Comparison of ENCODE assay signal across 43 cellular contexts in genomic region chr1:170122366-170122765, GRCh38. TPM values are rescaled to one million over a fixed set of nuclear protein-coding genes. Genes with fewer than 3 reads are reported as not detected.
"Had no signal": no experiment of that assay in that cellular context is flagged by ENCODE, and none has a peak within 500 bp of the region (broad histone marks: within the 10 kb centered on the region; RNA-seq: fewer than 3 reads in every experiment).

No MANE protein-coding gene starts in this region.

- H3K9me3 ChIP-seq: adrenal gland, ascending aorta, body of pancreas, breast epithelium had no signal

- H3K4me3 Mint-ChIP-seq: activated naive CD4-positive, alpha-beta T cell treated with anti-CD3 and anti-CD28 coated beads for 36 hours; activated naive CD4-positive, alpha-beta T cell treated with anti-CD3 and anti-CD28 coated beads, Interleukin-2, amount 10 ng/mL, durations not matched to agents 7 days and 5 days; activated naive CD4-positive, alpha-beta T cell treated with anti-CD3 and anti-CD28 coated beads, Interleukin-2, amount 50 U/mL, for 24 hours; activated naive CD8-positive, alpha-beta T cell; activated naive CD8-positive, alpha-beta T cell treated with anti-CD3 and anti-CD28 coated beads for 36 hours; activated naive CD8-positive, alpha-beta T cell treated with anti-CD3 and anti-CD28 coated beads, Interleukin-2, amount 10 ng/mL, durations not matched to agents 7 days and 5 days; activated naive CD8-positive, alpha-beta T cell treated with anti-CD3 and anti-CD28 coated beads, Interleukin-2, amount 50 U/mL, for 24 hours; activated T-cell treated with anti-CD3 and anti-CD28 coated beads, Interleukin-2, amount 50 U/mL, for 24 hours; activated T-cell treated with anti-CD3 and anti-CD28 coated beads, Interleukin-2, amount 50 U/mL, for 4 hours; activated T-cell treated with anti-CD3 and anti-CD28 coated beads, Interleukin-2, amount 50 U/mL, for 72 hours; activated T-helper 1 cell treated with anti-CD3 and anti-CD28 coated beads, Interleukin-12 subunit alpha, Interleukin-12 subunit beta, Interleukin-2, Interleukin-4 antibody, amounts not matched to agents 30 ng/mL and 10 ng/mL and 1 ng/mL, durations not matched to agents 14 hours and 24 hours and 36 hours; activated T-helper 17 cell treated with anti-CD3 and anti-CD28 coated beads, Interleukin-2, amount 50 U/mL, for 72 hours; brain; central memory CD8-positive, alpha-beta T cell had no signal

- H3K27ac Mint-ChIP-seq: activated naive CD4-positive, alpha-beta T cell treated with anti-CD3 and anti-CD28 coated beads for 36 hours; activated naive CD4-positive, alpha-beta T cell treated with anti-CD3 and anti-CD28 coated beads, Interleukin-2, amount 10 ng/mL, durations not matched to agents 7 days and 5 days; activated naive CD4-positive, alpha-beta T cell treated with anti-CD3 and anti-CD28 coated beads, Interleukin-2, amount 50 U/mL, for 24 hours; activated naive CD4-positive, alpha-beta T cell treated with anti-CD3 and anti-CD28 coated beads, Interleukin-2, amount 50 U/mL, for 72 hours; activated naive CD8-positive, alpha-beta T cell; activated naive CD8-positive, alpha-beta T cell treated with anti-CD3 and anti-CD28 coated beads for 36 hours; activated naive CD8-positive, alpha-beta T cell treated with anti-CD3 and anti-CD28 coated beads, Interleukin-2, amount 10 ng/mL, durations not matched to agents 7 days and 5 days; activated naive CD8-positive, alpha-beta T cell treated with anti-CD3 and anti-CD28 coated beads, Interleukin-2, amount 50 U/mL, for 24 hours; activated T-cell treated with anti-CD3 and anti-CD28 coated beads, Interleukin-2, amount 50 U/mL, for 24 hours; activated T-cell treated with anti-CD3 and anti-CD28 coated beads, Interleukin-2, amount 50 U/mL, for 72 hours; activated T-helper 1 cell treated with anti-CD3 and anti-CD28 coated beads, Interleukin-12 subunit alpha, Interleukin-12 subunit beta, Interleukin-2, Interleukin-4 antibody, amounts not matched to agents 30 ng/mL and 10 ng/mL and 1 ng/mL, durations not matched to agents 14 hours and 24 hours and 36 hours; activated T-helper 17 cell treated with anti-CD3 and anti-CD28 coated beads, Interleukin-2, amount 50 U/mL, for 72 hours; activated T-helper 2 cell treated with anti-CD3 and anti-CD28 coated beads, Interferon-gamma antibody, Interleukin-2, Interleukin-4, amounts not matched to agents 10 μg/mL and 5 μg/mL and 100 μg/mL, durations not matched to agents 14 hours and 24 hours and 36 hours; brain had no signal

- DNase-seq: activated effector memory CD4-positive, alpha-beta T cell treated with anti-CD3 and anti-CD28 coated beads, Interleukin-2, amount 50 U/mL, for 16 hours; activated effector memory CD4-positive, alpha-beta T cell treated with Interleukin-2 at 50 U/mL for 16 hours; activated gamma-delta T cell; activated gamma-delta T cell treated with Interleukin-2 at 50 U/mL for 16 hours; activated naive CD4-positive, alpha-beta T cell; activated naive CD4-positive, alpha-beta T cell treated with anti-CD3 and anti-CD28 coated beads for 36 hours; activated naive CD4-positive, alpha-beta T cell treated with anti-CD3 and anti-CD28 coated beads, Interleukin-2, amount 10 ng/mL, durations not matched to agents 7 days and 5 days; activated naive CD4-positive, alpha-beta T cell treated with anti-CD3 and anti-CD28 coated beads, Interleukin-2, amount 50 U/mL, for 16 hours; activated naive CD4-positive, alpha-beta T cell treated with Interleukin-2 at 50 U/mL for 16 hours; activated naive CD8-positive, alpha-beta T cell treated with anti-CD3 and anti-CD28 coated beads for 36 hours; activated naive CD8-positive, alpha-beta T cell treated with anti-CD3 and anti-CD28 coated beads, Interleukin-2, amount 10 ng/mL, durations not matched to agents 7 days and 5 days; activated naive CD8-positive, alpha-beta T cell treated with anti-CD3 and anti-CD28 coated beads, Interleukin-2, amount 50 U/mL, for 24 hours; activated T-cell treated with anti-CD3 and anti-CD28 coated beads, Interleukin-2, amount 50 U/mL, for 1 hour; activated T-cell treated with anti-CD3 and anti-CD28 coated beads, Interleukin-2, amount 50 U/mL, for 24 hours; activated T-cell treated with anti-CD3 and anti-CD28 coated beads, Interleukin-2, amount 50 U/mL, for 4 hours; activated T-cell treated with anti-CD3 and anti-CD28 coated beads, Interleukin-2, amount 50 U/mL, for 48 hours; activated T-cell treated with anti-CD3 and anti-CD28 coated beads, Interleukin-2, amount 50 U/mL, for 72 hours; adrenal gland; amniotic stem cell; amygdala; anterior cingulate cortex; aorta; body of pancreas; brain microvascular endothelial cell; caudate nucleus; central memory CD4-positive, alpha-beta T cell; cerebellar nuclear complex had no signal

- H3K4me1 ChIP-seq: adrenal gland, ascending aorta, body of pancreas, breast epithelium had no signal

- ATAC-seq: activated naive CD4-positive, alpha-beta T cell treated with anti-CD3 and anti-CD28 coated beads, Interleukin-2, amount 50 U/mL, for 72 hours; activated naive CD8-positive, alpha-beta T cell treated with anti-CD3 and anti-CD28 coated beads, Interleukin-2, amount 50 U/mL, for 24 hours; activated T-cell treated with anti-CD3 and anti-CD28 coated beads, Interleukin-2, amount 50 U/mL, for 4 hours; activated T-cell treated with anti-CD3 and anti-CD28 coated beads, Interleukin-2, amount 50 U/mL, for 72 hours; activated T-helper 17 cell treated with anti-CD3 and anti-CD28 coated beads, Interleukin-2, amount 50 U/mL, for 72 hours; body of pancreas had no signal

- H3K27ac ChIP-seq: adrenal gland, ascending aorta, body of pancreas, brain microvascular endothelial cell, breast epithelium, cardiac muscle cell had no signal

- H3K36me3 Mint-ChIP-seq: activated naive CD4-positive, alpha-beta T cell treated with anti-CD3 and anti-CD28 coated beads, Interleukin-2, amount 10 ng/mL, durations not matched to agents 7 days and 5 days; activated naive CD4-positive, alpha-beta T cell treated with anti-CD3 and anti-CD28 coated beads, Interleukin-2, amount 50 U/mL, for 24 hours; activated naive CD8-positive, alpha-beta T cell treated with anti-CD3 and anti-CD28 coated beads for 36 hours; activated naive CD8-positive, alpha-beta T cell treated with anti-CD3 and anti-CD28 coated beads, Interleukin-2, amount 10 ng/mL, durations not matched to agents 7 days and 5 days; brain had no signal

- H3K9me3 Mint-ChIP-seq: activated naive CD8-positive, alpha-beta T cell treated with anti-CD3 and anti-CD28 coated beads, Interleukin-2, amount 10 ng/mL, durations not matched to agents 7 days and 5 days; activated T-helper 1 cell treated with anti-CD3 and anti-CD28 coated beads, Interleukin-12 subunit alpha, Interleukin-12 subunit beta, Interleukin-2, Interleukin-4 antibody, amounts not matched to agents 30 ng/mL and 10 ng/mL and 1 ng/mL, durations not matched to agents 14 hours and 24 hours and 36 hours had no signal

- H3K4me1 Mint-ChIP-seq: activated naive CD4-positive, alpha-beta T cell treated with anti-CD3 and anti-CD28 coated beads, Interleukin-2, amount 10 ng/mL, durations not matched to agents 7 days and 5 days; activated naive CD4-positive, alpha-beta T cell treated with anti-CD3 and anti-CD28 coated beads, Interleukin-2, amount 50 U/mL, for 24 hours; activated naive CD8-positive, alpha-beta T cell treated with anti-CD3 and anti-CD28 coated beads, Interleukin-2, amount 10 ng/mL, durations not matched to agents 7 days and 5 days; activated naive CD8-positive, alpha-beta T cell treated with anti-CD3 and anti-CD28 coated beads, Interleukin-2, amount 50 U/mL, for 24 hours; activated T-helper 17 cell treated with anti-CD3 and anti-CD28 coated beads, Interleukin-2, amount 50 U/mL, for 72 hours; central memory CD8-positive, alpha-beta T cell had no signal

- H3K36me3 ChIP-seq: adrenal gland, ascending aorta, brain microvascular endothelial cell, breast epithelium, cardiac muscle cell had no signal

- H3K4me3 ChIP-seq: adrenal gland, ascending aorta, body of pancreas, breast epithelium, cardiac muscle cell had no signal

- FAIRE-seq: astrocyte, bronchial epithelial cell had no signal

- H3K27me3 ChIP-seq: adrenal gland, ascending aorta, body of pancreas, brain microvascular endothelial cell, breast epithelium, cardiac muscle cell had no signal

RNA-seq across cellular contexts. Expression of gene NTMT2, which starts 23.4 kb away (rescaled TPM):
- total RNA-seq: activated naive CD4-positive, alpha-beta T cell treated with anti-CD3 and anti-CD28 coated beads for 36 hours; activated naive CD4-positive, alpha-beta T cell treated with anti-CD3 and anti-CD28 coated beads, Interleukin-2, amount 50 U/mL, for 72 hours; activated naive CD8-positive, alpha-beta T cell treated with anti-CD3 and anti-CD28 coated beads for 36 hours; activated naive CD8-positive, alpha-beta T cell treated with anti-CD3 and anti-CD28 coated beads, Interleukin-2, amount 10 ng/mL, durations not matched to agents 7 days and 5 days; activated T-cell treated with anti-CD3 and anti-CD28 coated beads, Interleukin-2, amount 50 U/mL, for 4 hours; activated T-cell treated with anti-CD3 and anti-CD28 coated beads, Interleukin-2, amount 50 U/mL, for 72 hours; activated T-helper 1 cell treated with anti-CD3 and anti-CD28 coated beads, Interleukin-12 subunit alpha, Interleukin-12 subunit beta, Interleukin-2, Interleukin-4 antibody, amounts not matched to agents 30 ng/mL and 10 ng/mL and 1 ng/mL, durations not matched to agents 14 hours and 24 hours and 36 hours; activated T-helper 17 cell treated with anti-CD3 and anti-CD28 coated beads, Interleukin-2, amount 50 U/mL, for 72 hours; activated T-helper 2 cell treated with anti-CD3 and anti-CD28 coated beads, Interferon-gamma antibody, Interleukin-2, Interleukin-4, amounts not matched to agents 10 μg/mL and 5 μg/mL and 100 μg/mL, durations not matched to agents 14 hours and 24 hours and 36 hours; adrenal gland; aorta; ascending aorta; astrocyte; body of pancreas; breast epithelium; bronchial epithelial cell; cardiac muscle cell; cerebellum; chondrocyte had no signal
- polyA plus RNA-seq: adipose tissue, adrenal gland, aorta had no signal
